ENCODE assay signal across 19 cellular contexts in the genomic region with DNA sequence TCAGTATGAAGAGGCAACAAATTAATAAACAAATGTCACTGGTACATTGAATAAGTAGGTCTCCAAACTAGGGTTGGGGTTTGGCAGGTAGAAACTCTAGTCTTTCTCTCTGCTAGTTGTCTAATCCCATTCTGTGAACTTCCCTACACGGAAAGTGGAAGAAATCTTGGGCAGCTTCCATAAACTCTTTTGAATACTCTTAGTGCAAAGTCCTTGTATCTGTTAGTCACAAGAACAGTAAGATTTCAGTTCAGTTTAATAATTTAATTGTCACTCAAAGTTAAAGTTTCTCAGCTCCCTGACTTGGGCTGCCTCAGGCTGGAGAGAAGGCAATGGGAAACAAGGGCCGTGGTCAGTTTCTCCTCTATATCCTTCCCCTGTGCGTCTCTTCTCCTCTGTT.
"Had no signal": no experiment of that assay in that cellular context is flagged by ENCODE, and none has a peak within 500 bp of the region (broad histone marks: within the 10 kb centered on the region; RNA-seq: fewer than 3 reads in every experiment).

No MANE protein-coding gene starts in this region.

- H3K27me3 Mint-ChIP-seq: IgD-negative memory B cell had no signal

- H3K27ac ChIP-seq: HL-60, RWPE1 had no signal

- H3K36me3 ChIP-seq: MG63 had no signal

- DNase-seq: KBM-7, MG63, NCI-H1092, NCI-H1105 treated with DMSO at 0.1 percent for 48 hours, NCI-H1417 treated with DMSO at 0.1 percent for 48 hours, NCI-H146, NCI-H1694 treated with DMSO at 0.1 percent for 48 hours, NCI-H1930, NCI-H2081, NCI-H2107, NCI-H2227 treated with DMSO at 0.1 percent for 48 hours, NCI-H524 treated with DMSO at 0.1 percent for 48 hours, NCI-H69, NCI-H774, SHP77 had no signal

- ATAC-seq: SK-N-SH treated with all-trans-retinoic acid at 6 μM for 48 hours had no signal

- H3K27me3 ChIP-seq: MG63 had no signal

- H3K9me3 ChIP-seq: MG63 had no signal

- H3K9me3 Mint-ChIP-seq: IgD-negative memory B cell had no signal

- H3K36me3 Mint-ChIP-seq: IgD-negative memory B cell had no signal

- H3K4me3 ChIP-seq: MG63 had no signal
